9 cellular contexts compared by ENCODE assay signal in the genomic region with DNA sequence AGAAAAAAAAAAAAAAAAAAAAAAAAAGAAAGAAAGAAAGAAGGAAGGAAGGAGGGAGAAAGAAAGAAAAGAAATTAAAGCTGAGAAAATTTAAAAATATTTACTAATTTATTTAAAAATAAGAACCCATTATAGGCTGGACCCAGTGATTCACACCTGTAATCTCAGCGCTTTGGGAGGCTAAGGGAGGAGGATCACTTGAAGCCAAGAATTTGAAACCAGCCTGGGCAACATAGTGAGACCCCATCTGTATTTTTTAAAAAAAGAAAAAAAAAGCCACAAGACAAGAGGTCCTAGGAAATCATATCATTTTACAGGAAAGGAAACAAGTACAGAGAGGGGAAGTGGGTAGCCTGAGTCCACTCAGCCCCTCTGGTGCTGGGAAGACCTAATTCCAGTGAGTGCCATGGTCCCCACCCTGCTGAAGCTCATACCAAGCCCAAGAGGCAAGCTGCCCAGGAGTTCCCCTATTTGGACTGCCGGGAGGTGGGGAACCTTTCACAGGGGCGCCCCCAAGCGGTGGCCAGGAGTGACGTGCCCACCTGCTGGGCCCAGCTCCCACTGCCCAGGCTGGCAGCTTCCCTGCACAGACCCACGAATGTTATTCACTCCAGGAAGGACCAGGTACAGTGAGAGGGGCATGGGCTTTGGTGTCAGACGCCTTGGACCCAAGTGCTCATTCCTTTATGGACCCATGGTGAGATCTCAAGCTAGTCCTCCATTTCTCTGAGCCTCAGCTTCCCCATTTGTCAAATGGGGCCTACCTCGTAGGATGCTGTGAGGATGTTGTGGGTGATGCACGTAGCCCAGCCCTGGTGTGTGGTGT.
A peak's percentile ranks its signal among the peaks of the same experiment; 100 is the strongest.
DNase-seq lines count a peak whose midpoint lies in the region; ATAC-seq and FAIRE-seq lines count a peak whose summit lies in the region.
"Had no signal": no experiment of that assay in that cellular context is flagged by ENCODE, and none has a peak within 500 bp of the region (broad histone marks: within the 10 kb centered on the region; RNA-seq: fewer than 3 reads in every experiment).

No MANE protein-coding gene starts in this region.

- POLR2A ChIA-PET in activated CD4-positive, alpha-beta T cell treated with anti-CD3 and anti-CD28 coated beads for 36 hours (lab: Charles Lee) = no interaction called here

- peaks cover 3% of the 10 kb centered on the region for H3K36me3 Mint-ChIP-seq in activated CD4-positive, alpha-beta T cell treated with anti-CD3 and anti-CD28 coated beads for 36 hours (ENCODE audit: low read depth)
- peaks cover 12% of the 10 kb centered on the region for H3K36me3 Mint-ChIP-seq in activated T-helper 17 cell treated with anti-CD3 and anti-CD28 coated beads, Interleukin-2, amount 50 U/mL, for 72 hours (ENCODE audit: low read depth)
- peaks cover 0 to 3% of the 10 kb centered on the region in 2 donors for H3K36me3 Mint-ChIP-seq in stimulated activated naive B cell treated with anti-CD40 and anti-IgM and Interleukin-4, amounts not matched to agents 10 μg/mL and 1 μg/mL and 100 μg/mL, for 72 hours

- CTCF ChIA-PET in activated CD4-positive, alpha-beta T cell treated with anti-CD3 and anti-CD28 coated beads for 36 hours (lab: Charles Lee) = interaction anchor here (0.6 to 1.5 kb wide), 3 partner anchors 11 to 172 kb away, joined by 3 to 4 read pairs (median 3); no protein-coding TSS in a partner anchor

- intact Hi-C loops in activated CD4-positive, alpha-beta T cell treated with anti-CD3 and anti-CD28 coated beads for 36 hours (cut with DNase I, micrococcal nuclease) = no loop called here

- H3K4me1 Mint-ChIP-seq in activated CD4-positive, alpha-beta T cell treated with anti-CD3 and anti-CD28 coated beads for 36 hours = no peaks in the 10 kb centered on the region
- no peaks in the 10 kb centered on the region for H3K4me1 Mint-ChIP-seq in activated T-helper 17 cell treated with anti-CD3 and anti-CD28 coated beads, Interleukin-2, amount 50 U/mL, for 72 hours
- H3K4me1 Mint-ChIP-seq in stimulated activated naive B cell treated with anti-CD40 and anti-IgM and Interleukin-4, amounts not matched to agents 10 μg/mL and 1 μg/mL and 100 μg/mL, for 72 hours = peaks cover 0 to 7% of the 10 kb centered on the region in 2 donors

- H3K27me3 Mint-ChIP-seq in activated CD4-positive, alpha-beta T cell treated with anti-CD3 and anti-CD28 coated beads for 36 hours = no peaks in the 10 kb centered on the region
- no peaks in the 10 kb centered on the region for H3K27me3 Mint-ChIP-seq in activated T-helper 17 cell treated with anti-CD3 and anti-CD28 coated beads, Interleukin-2, amount 50 U/mL, for 72 hours
- no peaks in the 10 kb centered on the region for H3K27me3 Mint-ChIP-seq in stimulated activated naive B cell treated with anti-CD40 and anti-IgM and Interleukin-4, amounts not matched to agents 10 μg/mL and 1 μg/mL and 100 μg/mL, for 72 hours

- H3K4me3 Mint-ChIP-seq in activated CD4-positive, alpha-beta T cell treated with anti-CD3 and anti-CD28 coated beads for 36 hours = no peak overlapping the region
- no peak overlapping the region for H3K4me3 Mint-ChIP-seq in activated T-helper 17 cell treated with anti-CD3 and anti-CD28 coated beads, Interleukin-2, amount 50 U/mL, for 72 hours
- no peak overlapping the region for H3K4me3 Mint-ChIP-seq in stimulated activated naive B cell treated with anti-CD40 and anti-IgM and Interleukin-4, amounts not matched to agents 10 μg/mL and 1 μg/mL and 100 μg/mL, for 72 hours

- ATAC-seq in activated CD4-positive, alpha-beta T cell treated with anti-CD3 and anti-CD28 coated beads for 36 hours = no peak
- ATAC-seq in activated T-helper 17 cell treated with anti-CD3 and anti-CD28 coated beads, Interleukin-2, amount 50 U/mL, for 72 hours (replicated peaks) = peak; percentile 54
- peak; percentile 77 to 84 for ATAC-seq in stimulated activated naive B cell treated with anti-CD40 and anti-IgM and Interleukin-4, amounts not matched to agents 10 μg/mL and 1 μg/mL and 100 μg/mL, for 72 hours (replicated peaks)

- no peaks in the 10 kb centered on the region for H3K9me3 Mint-ChIP-seq in activated CD4-positive, alpha-beta T cell treated with anti-CD3 and anti-CD28 coated beads for 36 hours (ENCODE audit: low read depth)
- no peaks in the 10 kb centered on the region for H3K9me3 Mint-ChIP-seq in activated T-helper 17 cell treated with anti-CD3 and anti-CD28 coated beads, Interleukin-2, amount 50 U/mL, for 72 hours
- no peaks in the 10 kb centered on the region for H3K9me3 Mint-ChIP-seq in stimulated activated naive B cell treated with anti-CD40 and anti-IgM and Interleukin-4, amounts not matched to agents 10 μg/mL and 1 μg/mL and 100 μg/mL, for 72 hours

- DNase-seq in activated CD4-positive, alpha-beta T cell treated with anti-CD3 and anti-CD28 coated beads for 36 hours = peak; percentile 70
- DNase-seq in activated CD4-positive, alpha-beta T cell treated with anti-CD3 and anti-CD28 coated beads, Interleukin-2, amount 50 U/mL, for 4 hours = no peak
- DNase-seq in NCI-H526 treated with DMSO at 0.1 percent for 48 hours (lab: John Stamatoyannopoulos, UW) (peak; percentile 8), iris pigment epithelial cell (ENCODE audit: low read depth) (peak; percentile 43), frontal cortex (ENCODE audit: low spot score in 2 of 2) (no peak), DMS114 treated with DMSO at 0.1 percent for 48 hours (lab: John Stamatoyannopoulos, UW; ENCODE audit: unreplicated experiment) (no peak)
- DNase-seq in stimulated activated naive B cell treated with anti-CD40 and anti-IgM and Interleukin-4, amounts not matched to agents 10 μg/mL and 1 μg/mL and 100 μg/mL, for 72 hours = no peak

- FAIRE-seq in frontal cortex (lab: Jason Lieb, UNC) = no peak
- FAIRE-seq: G401.6 had no signal

- H3K27ac Mint-ChIP-seq in activated CD4-positive, alpha-beta T cell treated with anti-CD3 and anti-CD28 coated beads for 36 hours = no peak overlapping the region
- peak overlapping the region; percentile 20 for H3K27ac Mint-ChIP-seq in activated T-helper 17 cell treated with anti-CD3 and anti-CD28 coated beads, Interleukin-2, amount 50 U/mL, for 72 hours
- H3K27ac Mint-ChIP-seq in stimulated activated naive B cell treated with anti-CD40 and anti-IgM and Interleukin-4, amounts not matched to agents 10 μg/mL and 1 μg/mL and 100 μg/mL, for 72 hours = no peak overlapping the region

Comparison
In these comparisons a context has a peak if more than half of its experiments do, and no peak if none do; other contexts are left out.
1. DNase-seq: peak in activated CD4-positive, alpha-beta T cell treated with anti-CD3 and anti-CD28 coated beads for 36 hours (single experiment), NCI-H526 treated with DMSO at 0.1 percent for 48 hours (single experiment) and iris pigment epithelial cell (single experiment); none in activated CD4-positive, alpha-beta T cell treated with anti-CD3 and anti-CD28 coated beads, Interleukin-2, amount 50 U/mL, for 4 hours (0 of 2), stimulated activated naive B cell treated with anti-CD40 and anti-IgM and Interleukin-4, amounts not matched to agents 10 μg/mL and 1 μg/mL and 100 μg/mL, for 72 hours (single experiment), frontal cortex (0 of 2) and DMS114 treated with DMSO at 0.1 percent for 48 hours (single experiment).